Comparison of ENCODE assay signal across 2 cellular contexts in genomic region chr20:32296874-32297420, GRCh38.
TF ChIP-seq lines count a peak whose summit lies in the region.

No MANE protein-coding gene starts in this region.

TF ChIP-seq in K562, 482 proteins besides CTCF, POLR2A, EP300 and RAD21 (continues in another document):
- no peak for TF ChIP-seq ZNF239 (CRISPR knock-in tag; IDR thresholded peaks at IDR 0.05)
- no peak for TF ChIP-seq ATF4 (CRISPR knock-in tag; IDR thresholded peaks at IDR 0.05)
- TF ChIP-seq SPI1 (IDR thresholded peaks at IDR 0.05; ENCODE audit: borderline replicate concordance, low read depth, low read length): no peak
- TF ChIP-seq, protein P1, sequence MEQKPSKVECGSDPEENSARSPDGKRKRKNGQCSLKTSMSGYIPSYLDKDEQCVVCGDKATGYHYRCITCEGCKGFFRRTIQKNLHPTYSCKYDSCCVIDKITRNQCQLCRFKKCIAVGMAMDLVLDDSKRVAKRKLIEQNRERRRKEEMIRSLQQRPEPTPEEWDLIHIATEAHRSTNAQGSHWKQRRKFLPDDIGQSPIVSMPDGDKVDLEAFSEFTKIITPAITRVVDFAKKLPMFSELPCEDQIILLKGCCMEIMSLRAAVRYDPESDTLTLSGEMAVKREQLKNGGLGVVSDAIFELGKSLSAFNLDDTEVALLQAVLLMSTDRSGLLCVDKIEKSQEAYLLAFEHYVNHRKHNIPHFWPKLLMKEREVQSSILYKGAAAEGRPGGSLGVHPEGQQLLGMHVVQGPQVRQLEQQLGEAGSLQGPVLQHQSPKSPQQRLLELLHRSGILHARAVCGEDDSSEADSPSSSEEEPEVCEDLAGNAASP (IDR thresholded peaks at IDR 0.05): no peak
- TF ChIP-seq, protein P2, sequence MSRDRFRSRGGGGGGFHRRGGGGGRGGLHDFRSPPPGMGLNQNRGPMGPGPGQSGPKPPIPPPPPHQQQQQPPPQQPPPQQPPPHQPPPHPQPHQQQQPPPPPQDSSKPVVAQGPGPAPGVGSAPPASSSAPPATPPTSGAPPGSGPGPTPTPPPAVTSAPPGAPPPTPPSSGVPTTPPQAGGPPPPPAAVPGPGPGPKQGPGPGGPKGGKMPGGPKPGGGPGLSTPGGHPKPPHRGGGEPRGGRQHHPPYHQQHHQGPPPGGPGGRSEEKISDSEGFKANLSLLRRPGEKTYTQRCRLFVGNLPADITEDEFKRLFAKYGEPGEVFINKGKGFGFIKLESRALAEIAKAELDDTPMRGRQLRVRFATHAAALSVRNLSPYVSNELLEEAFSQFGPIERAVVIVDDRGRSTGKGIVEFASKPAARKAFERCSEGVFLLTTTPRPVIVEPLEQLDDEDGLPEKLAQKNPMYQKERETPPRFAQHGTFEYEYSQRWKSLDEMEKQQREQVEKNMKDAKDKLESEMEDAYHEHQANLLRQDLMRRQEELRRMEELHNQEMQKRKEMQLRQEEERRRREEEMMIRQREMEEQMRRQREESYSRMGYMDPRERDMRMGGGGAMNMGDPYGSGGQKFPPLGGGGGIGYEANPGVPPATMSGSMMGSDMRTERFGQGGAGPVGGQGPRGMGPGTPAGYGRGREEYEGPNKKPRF (IDR thresholded peaks at IDR 0.05; ENCODE audit: low read depth, low read length): no peak
- TF ChIP-seq ZFP30 (CRISPR knock-in tag; IDR thresholded peaks at IDR 0.05; ENCODE audit: borderline replicate concordance): no peak
- no peak for TF ChIP-seq SMARCC2 (IDR thresholded peaks at IDR 0.05; ENCODE audit: low read depth)
- no peak for TF ChIP-seq HNRNPUL1 (IDR thresholded peaks at IDR 0.05; ENCODE audit: low read length)
- no peak for TF ChIP-seq COPS2 (conservative IDR thresholded peaks at IDR 0.05)
- no peak for TF ChIP-seq SAFB2 (IDR thresholded peaks at IDR 0.05; ENCODE audit: borderline replicate concordance, low read depth, low read length, severe bottlenecking)
- no peak for TF ChIP-seq FOXA3 (CRISPR knock-in tag; conservative IDR thresholded peaks at IDR 0.05 in 1 of 2, IDR thresholded peaks at IDR 0.05 in 1 of 2)
- TF ChIP-seq, protein P3, sequence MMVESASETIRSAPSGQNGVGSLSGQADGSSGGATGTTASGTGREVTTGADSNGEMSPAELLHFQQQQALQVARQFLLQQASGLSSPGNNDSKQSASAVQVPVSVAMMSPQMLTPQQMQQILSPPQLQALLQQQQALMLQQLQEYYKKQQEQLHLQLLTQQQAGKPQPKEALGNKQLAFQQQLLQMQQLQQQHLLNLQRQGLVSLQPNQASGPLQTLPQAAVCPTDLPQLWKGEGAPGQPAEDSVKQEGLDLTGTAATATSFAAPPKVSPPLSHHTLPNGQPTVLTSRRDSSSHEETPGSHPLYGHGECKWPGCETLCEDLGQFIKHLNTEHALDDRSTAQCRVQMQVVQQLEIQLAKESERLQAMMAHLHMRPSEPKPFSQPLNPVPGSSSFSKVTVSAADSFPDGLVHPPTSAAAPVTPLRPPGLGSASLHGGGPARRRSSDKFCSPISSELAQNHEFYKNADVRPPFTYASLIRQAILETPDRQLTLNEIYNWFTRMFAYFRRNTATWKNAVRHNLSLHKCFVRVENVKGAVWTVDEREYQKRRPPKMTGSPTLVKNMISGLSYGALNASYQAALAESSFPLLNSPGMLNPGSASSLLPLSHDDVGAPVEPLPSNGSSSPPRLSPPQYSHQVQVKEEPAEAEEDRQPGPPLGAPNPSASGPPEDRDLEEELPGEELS (CRISPR knock-in tag; IDR thresholded peaks at IDR 0.05; ENCODE audit: borderline replicate concordance): no peak
- TF ChIP-seq CBFA2T3 (IDR thresholded peaks at IDR 0.05): no peak
- TF ChIP-seq NR2F6 (CRISPR knock-in tag; IDR thresholded peaks at IDR 0.05): no peak
- TF ChIP-seq JUND (IDR thresholded peaks at IDR 0.05; ENCODE audit: borderline replicate concordance, low read depth, low read length): no peak
- TF ChIP-seq JUND (tag; IDR thresholded peaks at IDR 0.05; ENCODE audit: borderline replicate concordance, low read depth, low read length): no peak
- TF ChIP-seq, protein P4, sequence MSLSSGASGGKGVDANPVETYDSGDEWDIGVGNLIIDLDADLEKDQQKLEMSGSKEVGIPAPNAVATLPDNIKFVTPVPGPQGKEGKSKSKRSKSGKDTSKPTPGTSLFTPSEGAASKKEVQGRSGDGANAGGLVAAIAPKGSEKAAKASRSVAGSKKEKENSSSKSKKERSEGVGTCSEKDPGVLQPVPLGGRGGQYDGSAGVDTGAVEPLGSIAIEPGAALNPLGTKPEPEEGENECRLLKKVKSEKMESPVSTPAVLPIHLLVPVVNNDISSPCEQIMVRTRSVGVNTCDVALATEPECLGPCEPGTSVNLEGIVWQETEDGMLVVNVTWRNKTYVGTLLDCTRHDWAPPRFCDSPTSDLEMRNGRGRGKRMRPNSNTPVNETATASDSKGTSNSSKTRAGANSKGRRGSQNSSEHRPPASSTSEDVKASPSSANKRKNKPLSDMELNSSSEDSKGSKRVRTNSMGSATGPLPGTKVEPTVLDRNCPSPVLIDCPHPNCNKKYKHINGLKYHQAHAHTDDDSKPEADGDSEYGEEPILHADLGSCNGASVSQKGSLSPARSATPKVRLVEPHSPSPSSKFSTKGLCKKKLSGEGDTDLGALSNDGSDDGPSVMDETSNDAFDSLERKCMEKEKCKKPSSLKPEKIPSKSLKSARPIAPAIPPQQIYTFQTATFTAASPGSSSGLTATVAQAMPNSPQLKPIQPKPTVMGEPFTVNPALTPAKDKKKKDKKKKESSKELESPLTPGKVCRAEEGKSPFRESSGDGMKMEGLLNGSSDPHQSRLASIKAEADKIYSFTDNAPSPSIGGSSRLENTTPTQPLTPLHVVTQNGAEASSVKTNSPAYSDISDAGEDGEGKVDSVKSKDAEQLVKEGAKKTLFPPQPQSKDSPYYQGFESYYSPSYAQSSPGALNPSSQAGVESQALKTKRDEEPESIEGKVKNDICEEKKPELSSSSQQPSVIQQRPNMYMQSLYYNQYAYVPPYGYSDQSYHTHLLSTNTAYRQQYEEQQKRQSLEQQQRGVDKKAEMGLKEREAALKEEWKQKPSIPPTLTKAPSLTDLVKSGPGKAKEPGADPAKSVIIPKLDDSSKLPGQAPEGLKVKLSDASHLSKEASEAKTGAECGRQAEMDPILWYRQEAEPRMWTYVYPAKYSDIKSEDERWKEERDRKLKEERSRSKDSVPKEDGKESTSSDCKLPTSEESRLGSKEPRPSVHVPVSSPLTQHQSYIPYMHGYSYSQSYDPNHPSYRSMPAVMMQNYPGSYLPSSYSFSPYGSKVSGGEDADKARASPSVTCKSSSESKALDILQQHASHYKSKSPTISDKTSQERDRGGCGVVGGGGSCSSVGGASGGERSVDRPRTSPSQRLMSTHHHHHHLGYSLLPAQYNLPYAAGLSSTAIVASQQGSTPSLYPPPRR (CRISPR knock-in tag; IDR thresholded peaks at IDR 0.05; ENCODE audit: borderline replicate concordance): no peak
- no peak for TF ChIP-seq ADNP (tag; IDR thresholded peaks at IDR 0.05)

TF ChIP-seq in liver, 16 proteins besides CTCF, POLR2A, EP300 and RAD21:
- peak; percentile 19 for TF ChIP-seq YY1 (IDR thresholded peaks at IDR 0.05)
- peak; percentile 8 for TF ChIP-seq SP1 (IDR thresholded peaks at IDR 0.05)
- no peak for TF ChIP-seq FOXA2 (IDR thresholded peaks at IDR 0.05)
- TF ChIP-seq HNF4A (conservative IDR thresholded peaks at IDR 0.05): peak in 1 of 2 donors; percentile 56
- peak; percentile 27 to 47 for TF ChIP-seq RXRA (IDR thresholded peaks at IDR 0.05)
